27 cellular contexts compared by ENCODE assay signal in genomic region chr3:194886836-194887235, GRCh38.
"Had no signal": no experiment of that assay in that cellular context is flagged by ENCODE, and none has a peak within 500 bp of the region (broad histone marks: within the 10 kb centered on the region; RNA-seq: fewer than 3 reads in every experiment).

No MANE protein-coding gene starts in this region.

- H3K36me3 Mint-ChIP-seq: activated naive CD8-positive, alpha-beta T cell treated with anti-CD3 and anti-CD28 coated beads, Interleukin-2, amount 10 ng/mL, durations not matched to agents 7 days and 5 days; brain had no signal

- DNase-seq: activated CD4-positive, alpha-beta memory T cell treated with anti-CD3 and anti-CD28 coated beads, Interleukin-2, amount 10 ng/mL, durations not matched to agents 7 days and 5 days; activated CD4-positive, alpha-beta T cell treated with anti-CD3 and anti-CD28 coated beads for 36 hours; activated CD4-positive, alpha-beta T cell treated with anti-CD3 and anti-CD28 coated beads, Interleukin-2, amount 10 ng/mL, durations not matched to agents 24 days and 14 days; activated CD4-positive, CD25-positive, alpha-beta regulatory T cell; activated CD4-positive, CD25-positive, alpha-beta regulatory T cell treated with anti-CD3 and anti-CD28 coated beads, Interleukin-2, amount 50 U/mL, for 72 hours; activated effector memory CD4-positive, alpha-beta T cell treated with Interleukin-2 at 50 U/mL for 16 hours; activated gamma-delta T cell treated with Interleukin-2 at 50 U/mL for 16 hours; activated naive CD4-positive, alpha-beta T cell treated with Interleukin-2 at 50 U/mL for 16 hours; activated naive CD8-positive, alpha-beta T cell treated with anti-CD3 and anti-CD28 coated beads, Interleukin-2, amount 10 ng/mL, durations not matched to agents 7 days and 5 days; activated T-cell treated with anti-CD3 and anti-CD28 coated beads, Interleukin-2, amount 50 U/mL, for 4 hours; central memory CD4-positive, alpha-beta T cell; cerebellar nuclear complex; colonic mucosa; effector memory CD4-positive, alpha-beta T cell; foreskin keratinocyte; gastrocnemius medialis; glutamatergic neuron; T-helper 1 cell; T-helper 17 cell; T1000 had no signal

- H3K4me1 Mint-ChIP-seq: activated CD4-positive, alpha-beta memory T cell treated with anti-CD3 and anti-CD28 coated beads, Interleukin-2, amount 10 ng/mL, durations not matched to agents 7 days and 5 days; activated CD4-positive, alpha-beta T cell treated with anti-CD3 and anti-CD28 coated beads for 36 hours; activated CD4-positive, alpha-beta T cell treated with anti-CD3 and anti-CD28 coated beads, Interleukin-2, amount 10 ng/mL, durations not matched to agents 24 days and 14 days; activated naive CD4-positive, alpha-beta T cell treated with anti-CD3 and anti-CD28 coated beads, Interleukin-2, amount 50 U/mL, for 24 hours; activated naive CD8-positive, alpha-beta T cell treated with anti-CD3 and anti-CD28 coated beads, Interleukin-2, amount 10 ng/mL, durations not matched to agents 7 days and 5 days; activated T-helper 17 cell treated with anti-CD3 and anti-CD28 coated beads, Interleukin-2, amount 50 U/mL, for 72 hours; endodermal cell; T-helper 17 cell had no signal

- H3K4me3 Mint-ChIP-seq: activated CD4-positive, alpha-beta memory T cell treated with anti-CD3 and anti-CD28 coated beads, Interleukin-2, amount 10 ng/mL, durations not matched to agents 7 days and 5 days; activated CD4-positive, alpha-beta T cell treated with anti-CD3 and anti-CD28 coated beads for 36 hours; activated CD4-positive, alpha-beta T cell treated with anti-CD3 and anti-CD28 coated beads, Interleukin-2, amount 10 ng/mL, durations not matched to agents 24 days and 14 days; activated naive CD4-positive, alpha-beta T cell treated with anti-CD3 and anti-CD28 coated beads, Interleukin-2, amount 50 U/mL, for 24 hours; activated naive CD8-positive, alpha-beta T cell treated with anti-CD3 and anti-CD28 coated beads, Interleukin-2, amount 10 ng/mL, durations not matched to agents 7 days and 5 days; activated T-cell treated with anti-CD3 and anti-CD28 coated beads, Interleukin-2, amount 50 U/mL, for 4 hours; activated T-helper 17 cell treated with anti-CD3 and anti-CD28 coated beads, Interleukin-2, amount 50 U/mL, for 72 hours; brain; endodermal cell; T-helper 17 cell; T-helper 2 cell treated with Interferon-gamma antibody and Interleukin-4, amounts not matched to agents 5 μg/mL and 100 μg/mL, for 36 hours had no signal

- ATAC-seq: activated CD4-positive, alpha-beta T cell treated with anti-CD3 and anti-CD28 coated beads for 36 hours; activated T-cell treated with anti-CD3 and anti-CD28 coated beads, Interleukin-2, amount 50 U/mL, for 4 hours; activated T-helper 17 cell treated with anti-CD3 and anti-CD28 coated beads, Interleukin-2, amount 50 U/mL, for 72 hours; esophagus mucosa; foreskin keratinocyte; gastrocnemius medialis; SK-N-SH treated with all-trans-retinoic acid at 6 μM for 48 hours; T-helper 17 cell had no signal

- H3K27ac Mint-ChIP-seq: activated CD4-positive, alpha-beta memory T cell treated with anti-CD3 and anti-CD28 coated beads, Interleukin-2, amount 10 ng/mL, durations not matched to agents 7 days and 5 days; activated CD4-positive, alpha-beta T cell treated with anti-CD3 and anti-CD28 coated beads for 36 hours; activated CD4-positive, alpha-beta T cell treated with anti-CD3 and anti-CD28 coated beads, Interleukin-2, amount 10 ng/mL, durations not matched to agents 24 days and 14 days; activated naive CD4-positive, alpha-beta T cell treated with anti-CD3 and anti-CD28 coated beads, Interleukin-2, amount 50 U/mL, for 24 hours; activated naive CD8-positive, alpha-beta T cell treated with anti-CD3 and anti-CD28 coated beads, Interleukin-2, amount 10 ng/mL, durations not matched to agents 7 days and 5 days; activated T-helper 17 cell treated with anti-CD3 and anti-CD28 coated beads, Interleukin-2, amount 50 U/mL, for 72 hours; brain; endodermal cell; T-helper 17 cell; T-helper 2 cell treated with Interferon-gamma antibody and Interleukin-4, amounts not matched to agents 5 μg/mL and 100 μg/mL, for 36 hours had no signal
